Comparison of ENCODE assay signal across 8 cellular contexts in genomic region chr18:63318882-63319382, GRCh38. TPM values are rescaled to one million over a fixed set of nuclear protein-coding genes. Genes with fewer than 3 reads are reported as not detected.
DNase-seq lines count a peak whose midpoint lies in the region; TF ChIP-seq lines count a peak whose summit lies in the region.

No MANE protein-coding gene starts in this region.

- H3K27me3 Mint-ChIP-seq in CD8-positive, alpha-beta memory T cell = no peaks in the 10 kb centered on the region
- H3K27me3 Mint-ChIP-seq in neural crest cell (ENCODE audit: low read depth) = peaks cover 17% of the 10 kb centered on the region

- peaks cover 57% of the 10 kb centered on the region for H3K79me2 ChIP-seq in MM.1S (ENCODE audit: low read length)

- H4K20me1 ChIP-seq in MM.1S (ENCODE audit: insufficient read depth, low read length) = no peaks in the 10 kb centered on the region

- peak overlapping the region; percentile 74 for H3K4me2 ChIP-seq in MM.1S (ENCODE audit: low read depth, low read length)

- peak overlapping the region; percentile 75 for H3K4me3 ChIP-seq in CD8-positive, alpha-beta memory T cell (ENCODE audit: low read length)
- peak overlapping the region; percentile 93 for H3K4me3 ChIP-seq in MM.1S (ENCODE audit: low read length)
- peak overlapping the region; percentile 86 to 89 for H3K4me3 ChIP-seq in duodenal mucosa (ENCODE audit: low read depth in 1 of 2, low read length in 2 of 2)

- no peaks in the 10 kb centered on the region for H3K36me3 ChIP-seq in CD8-positive, alpha-beta memory T cell (ENCODE audit: insufficient read depth, low read length)
- H3K36me3 ChIP-seq in MM.1S (replicated peaks; ENCODE audit: insufficient read depth, low read length) (no peaks in the 10 kb centered on the region), duodenal mucosa (ENCODE audit: control insufficient read depth in 1 of 2, insufficient read depth in 2 of 2, low read length in 2 of 2) (no peaks in the 10 kb centered on the region)

- peak overlapping the region; percentile 95 for H3K9ac ChIP-seq in MM.1S (ENCODE audit: low read length)
- H3K9ac ChIP-seq in duodenal mucosa (ENCODE audit: low read depth in 1 of 2, low read length in 2 of 2) = peak overlapping the region; percentile 60 to 84

- peaks cover 25% of the 10 kb centered on the region for H3K4me1 ChIP-seq in CD8-positive, alpha-beta memory T cell (ENCODE audit: insufficient read depth, low read length)
- peaks cover 14% of the 10 kb centered on the region for H3K4me1 ChIP-seq in MM.1S (ENCODE audit: low read length)
- H3K4me1 ChIP-seq in duodenal mucosa (ENCODE audit: control insufficient read depth in 1 of 2, insufficient read depth in 2 of 2, low read length in 2 of 2) = peaks cover 27 to 33% of the 10 kb centered on the region in 2 donors

- POLR2A ChIA-PET in CD8-positive, alpha-beta memory T cell (lab: Charles Lee) = interaction anchor here (0.6 to 3.0 kb wide), 10 partner anchors 17 to 303 kb away, joined by 3 to 21 read pairs (median 10); no protein-coding TSS in a partner anchor

- peaks cover 42 to 68% (median 66%) of the 10 kb centered on the region in 3 donors for H3K4me1 Mint-ChIP-seq in CD8-positive, alpha-beta memory T cell
- peaks cover 52% of the 10 kb centered on the region for H3K4me1 Mint-ChIP-seq in neural crest cell

- H3K4me3 Mint-ChIP-seq in CD8-positive, alpha-beta memory T cell = peak overlapping the region; percentile 94 to 99 (median 98)
- H3K4me3 Mint-ChIP-seq in neural crest cell = peak overlapping the region; percentile 93

- H3K27ac ChIP-seq in CD8-positive, alpha-beta memory T cell (ENCODE audit: low read depth, low read length) = peak overlapping the region; percentile 59
- H3K27ac ChIP-seq in MM.1S (ENCODE audit: low read length) (peak overlapping the region; percentile 85), duodenal mucosa (ENCODE audit: low read depth, low read length) (no peak overlapping the region)

- peaks cover 22% of the 10 kb centered on the region for H3F3A ChIP-seq in MM.1S (ENCODE audit: insufficient read depth, low read length)

- H3K9me3 ChIP-seq in CD8-positive, alpha-beta memory T cell (ENCODE audit: low read length) = no peaks in the 10 kb centered on the region
- H3K9me3 ChIP-seq in MM.1S (replicated peaks; ENCODE audit: insufficient read depth, low read length) (no peaks in the 10 kb centered on the region), duodenal mucosa (ENCODE audit: control insufficient read depth in 1 of 2, low read length in 2 of 2) (no peaks in the 10 kb centered on the region)

- TF ChIP-seq CTCF in MM.1S (IDR thresholded peaks at IDR 0.05; ENCODE audit: low read length) (no peak), neural crest cell (conservative IDR thresholded peaks at IDR 0.05) (no peak)

- H3K36me3 Mint-ChIP-seq in CD8-positive, alpha-beta memory T cell = peaks cover 0 to 16% (median 4%) of the 10 kb centered on the region in 3 donors
- H3K36me3 Mint-ChIP-seq in neural crest cell (ENCODE audit: low read depth) = peaks cover 3% of the 10 kb centered on the region

- H3K9me2 ChIP-seq in MM.1S (replicated peaks; ENCODE audit: insufficient read depth, low read length) = no peaks in the 10 kb centered on the region

- H2AFZ ChIP-seq in MM.1S (ENCODE audit: low read length) = peak overlapping the region; percentile 65; the same call in 1 of the 2 replicates

- peak overlapping the region; percentile 89 to 98 (median 96) for H3K27ac Mint-ChIP-seq in CD8-positive, alpha-beta memory T cell
- peak overlapping the region; percentile 95 for H3K27ac Mint-ChIP-seq in neural crest cell (ENCODE audit: unreplicated experiment)

- peak in 1 of 5 donors; percentile 37 for DNase-seq in CD8-positive, alpha-beta memory T cell
- DNase-seq in MM.1S = peak; percentile 26
- DNase-seq in neural crest cell (ENCODE audit: low read depth, low spot score) = no peak
- no peak for DNase-seq in NCI-H2227 (lab: John Stamatoyannopoulos, UW; ENCODE audit: unreplicated experiment)
- DNase-seq in stimulated activated CD4-positive, alpha-beta T cell treated with anti-CD3 and anti-CD28 coated beads, Interleukin-2, amount 100 ng/mL, for 24 hours = no peak
- no peak for DNase-seq in stimulated activated CD4-positive, alpha-beta T cell treated with anti-CD3 and anti-CD28 coated beads, Interleukin-4, amount 100 ng/mL, for 24 hours
- DNase-seq in activated CD4-positive, alpha-beta T cell treated with anti-CD3 and anti-CD28 coated beads for 48 hours = no peak

- no peaks in the 10 kb centered on the region for H3K9me3 Mint-ChIP-seq in CD8-positive, alpha-beta memory T cell
- H3K9me3 Mint-ChIP-seq in neural crest cell = no peaks in the 10 kb centered on the region

- no peaks in the 10 kb centered on the region for H3K27me3 ChIP-seq in CD8-positive, alpha-beta memory T cell (ENCODE audit: insufficient read depth, low read length, poor library complexity, severe bottlenecking)
- H3K27me3 ChIP-seq in MM.1S (replicated peaks; ENCODE audit: insufficient read depth, low read length) (no peaks in the 10 kb centered on the region), duodenal mucosa (ENCODE audit: control insufficient read depth in 1 of 2, insufficient read depth in 2 of 2, low read length in 2 of 2) (no peaks in the 10 kb centered on the region)

- CTCF ChIA-PET in CD8-positive, alpha-beta memory T cell (lab: Charles Lee) = interaction anchor here (0.8 to 3.9 kb wide), 30 partner anchors 11 to 303 kb away, joined by 3 to 144 read pairs (median 7); no protein-coding TSS in a partner anchor

RNA-seq across cellular contexts. Expression of gene BCL2, which starts 0.6 kb away (rescaled TPM):
- total RNA-seq in CD8-positive, alpha-beta memory T cell = 10 to 100 TPM; 58.9 to 60.5 TPM
- polyA plus RNA-seq in CD8-positive, alpha-beta memory T cell = 29.8 TPM
- 14.1 and 15.1 TPM in 2 replicates for total RNA-seq in neural crest cell

RNA-seq across cellular contexts. Expression of gene KDSR, which starts 48.1 kb away (rescaled TPM):
- 10 to 100 TPM; 52.1 to 55.3 TPM for total RNA-seq in CD8-positive, alpha-beta memory T cell
- polyA plus RNA-seq in CD8-positive, alpha-beta memory T cell = 103 TPM
- 31.0 and 35.7 TPM in 2 replicates for total RNA-seq in neural crest cell
